1 cellular context compared by ENCODE assay signal in genomic region chrX:148530464-148531077, GRCh38.
TF ChIP-seq lines count a peak whose summit lies in the region.

No MANE protein-coding gene starts in this region.

TF ChIP-seq in HCT116, 20 proteins besides CTCF, POLR2A, EP300 and RAD21 (continued from another document):
- no peak for TF ChIP-seq YY1 (IDR thresholded peaks at IDR 0.05; ENCODE audit: extremely low read depth, insufficient replicate concordance, low read depth, low read length)
- TF ChIP-seq EZH2 (IDR thresholded peaks at IDR 0.05): no peak
- TF ChIP-seq EZH2phosphoT487 (IDR thresholded peaks at IDR 0.05; ENCODE audit: borderline replicate concordance): no peak
- no peak for TF ChIP-seq REST (IDR thresholded peaks at IDR 0.05; ENCODE audit: low read depth)
- no peak for TF ChIP-seq ELF1 (IDR thresholded peaks at IDR 0.05; ENCODE audit: borderline replicate concordance, low read depth)
- TF ChIP-seq ZBTB33 (IDR thresholded peaks at IDR 0.05; ENCODE audit: extremely low read depth, insufficient replicate concordance, low read length): no peak
- TF ChIP-seq EGR1 (IDR thresholded peaks at IDR 0.05; ENCODE audit: low read depth): no peak
- no peak for TF ChIP-seq SP1 (IDR thresholded peaks at IDR 0.05; ENCODE audit: low read depth)
- no peak for TF ChIP-seq JUND (IDR thresholded peaks at IDR 0.05)
- no peak for TF ChIP-seq POLR2AphosphoS5 (IDR thresholded peaks at IDR 0.05; ENCODE audit: low read depth, low read length)
- no peak for TF ChIP-seq CBX3 (IDR thresholded peaks at IDR 0.05; ENCODE audit: low read depth)
- no peak for TF ChIP-seq MAX (IDR thresholded peaks at IDR 0.05)
- no peak for TF ChIP-seq CEBPB (IDR thresholded peaks at IDR 0.05; ENCODE audit: low read depth)
